In the genomic region with DNA sequence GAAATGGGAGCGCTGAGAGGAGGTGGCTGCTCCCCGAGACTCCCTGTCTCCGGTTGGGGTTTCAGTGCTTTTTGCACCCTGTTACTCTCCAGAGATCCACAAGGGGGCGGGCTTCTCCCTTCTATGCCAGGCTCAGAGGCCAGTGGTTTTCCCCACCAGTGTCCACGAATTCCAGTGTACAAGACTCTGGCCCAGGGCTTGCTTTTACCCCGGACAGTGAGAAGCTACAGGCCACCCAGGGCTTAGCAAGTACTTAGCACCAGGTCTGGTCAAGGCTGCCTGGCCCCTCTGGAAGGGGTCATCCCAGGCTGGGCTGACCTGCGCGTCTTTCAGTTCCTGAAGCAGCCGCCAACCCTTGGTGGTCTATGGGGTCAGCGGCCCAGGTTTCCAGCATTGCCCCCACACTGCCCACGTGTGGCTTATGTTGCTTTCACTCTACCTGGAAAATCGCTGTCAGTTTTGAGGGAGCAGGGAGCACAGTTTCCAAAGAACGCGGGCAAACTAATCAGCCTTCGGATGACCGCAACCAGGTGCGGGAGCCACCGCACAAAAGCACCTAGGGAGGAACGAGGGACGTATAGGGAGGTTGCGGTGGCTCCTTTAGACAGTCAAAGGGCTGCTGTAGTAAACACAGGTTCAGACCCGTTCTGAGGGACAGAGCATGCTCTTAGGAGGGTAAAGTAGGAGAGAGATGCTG, we compare ENCODE assay signal across 8 cellular contexts. TPM values are rescaled to one million over a fixed set of nuclear protein-coding genes. Genes with fewer than 3 reads are reported as not detected.
A peak's percentile ranks its signal among the peaks of the same experiment; 100 is the strongest.
DNase-seq lines count a peak whose midpoint lies in the region; ATAC-seq and TF ChIP-seq lines count a peak whose summit lies in the region.

No MANE protein-coding gene starts in this region.

- no peaks in the 10 kb centered on the region for H3K36me3 ChIP-seq in esophagus muscularis mucosa
- H3K36me3 ChIP-seq in upper lobe of right lung: no peaks in the 10 kb centered on the region

- H3K27me3 ChIP-seq in esophagus muscularis mucosa (peaks cover 0 to 42% (median 0%) of the 10 kb centered on the region in 4 donors), upper lobe of right lung (peaks cover 24% of the 10 kb centered on the region)

- TF ChIP-seq EP300 in esophagus muscularis mucosa (IDR thresholded peaks at IDR 0.05): no peak

- TF ChIP-seq POLR2A in esophagus muscularis mucosa (IDR thresholded peaks at IDR 0.05; ENCODE audit: low read depth): no peak

- H3K27ac ChIP-seq in esophagus muscularis mucosa (replicated peaks in 1 of 4): no peak overlapping the region
- no peak overlapping the region for H3K27ac ChIP-seq in upper lobe of right lung

- DNase-seq in AG09319 (ENCODE audit: extremely low read depth, low read depth): no peak
- peak; percentile 31 for DNase-seq in NCI-H69 (lab: John Stamatoyannopoulos, UW)
- DNase-seq in activated CD8-positive, alpha-beta memory T cell treated with anti-CD3 and anti-CD28 coated beads, Interleukin-2, amount 50 U/mL, for 24 hours (ENCODE audit: extremely low read depth): peak; percentile 8
- peak; percentile 92 for DNase-seq in esophagus muscularis mucosa (ENCODE audit: extremely low spot score)
- no peak for DNase-seq in natural killer cell
- no peak for DNase-seq in upper lobe of right lung

- H3K4me3 ChIP-seq in esophagus muscularis mucosa (no peak overlapping the region), upper lobe of right lung (no peak overlapping the region)

- TF ChIP-seq CTCF in AG09319 (IDR thresholded peaks at IDR 0.05; ENCODE audit: low read depth, low read length) (peak; percentile 88), esophagus muscularis mucosa (IDR thresholded peaks at IDR 0.05) (peak; percentile 71 to 86 (median 78)), natural killer cell (IDR thresholded peaks at IDR 0.05) (peak; percentile 66), upper lobe of right lung (IDR thresholded peaks at IDR 0.05) (peak; percentile 82)

- no peak overlapping the region for H3K27ac Mint-ChIP-seq in natural killer cell

- intact Hi-C loops in esophagus muscularis mucosa (cut with DNase I) (loop anchor here (2.0 to 10.0 kb wide), 2 partner anchors 208 to 274 kb away; no protein-coding TSS in a partner anchor), natural killer cell (cut with micrococcal nuclease) (loop anchor here (5.0 kb wide), 1 partner anchor 432 kb away; no protein-coding TSS in a partner anchor), upper lobe of right lung (cut with DNase I) (no loop called here)

- H3K4me1 Mint-ChIP-seq in natural killer cell: peaks cover 4 to 5% of the 10 kb centered on the region in 2 donors

- no peaks in the 10 kb centered on the region for H3K36me3 Mint-ChIP-seq in natural killer cell

- ATAC-seq in GM18498 (IDR thresholded peaks at IDR 0.05; ENCODE audit: unreplicated experiment) (peak; percentile 53), natural killer cell (peak; percentile 58 to 81 (median 69)), upper lobe of right lung (peak; percentile 90), HG03135 (IDR thresholded peaks at IDR 0.05; ENCODE audit: unreplicated experiment) (no peak)

- no peak overlapping the region for H3K4me3 Mint-ChIP-seq in natural killer cell

- H3K9me3 Mint-ChIP-seq in natural killer cell: no peaks in the 10 kb centered on the region

- H3K9me3 ChIP-seq in esophagus muscularis mucosa (no peaks in the 10 kb centered on the region), upper lobe of right lung (no peaks in the 10 kb centered on the region)

- peaks cover 18 to 52% of the 10 kb centered on the region in 2 donors for H3K27me3 Mint-ChIP-seq in natural killer cell (ENCODE audit: low read depth in 2 of 2)

- WGBS in esophagus muscularis mucosa: 64% methylated on average over 15 of the region's 22 CpGs

- H3K4me1 ChIP-seq in esophagus muscularis mucosa (peaks cover 0 to 8% (median 5%) of the 10 kb centered on the region in 4 donors), upper lobe of right lung (peaks cover 5% of the 10 kb centered on the region)

RNA-seq across cellular contexts. Expression of gene CYP26A1, which starts 6.8 kb away (rescaled TPM):
- total RNA-seq in esophagus muscularis mucosa (not detected), natural killer cell (not detected), upper lobe of right lung (not detected)

RNA-seq across cellular contexts. Expression of gene CYP26C1, which starts 19.9 kb away (rescaled TPM):
- total RNA-seq in esophagus muscularis mucosa (under 1 TPM in 3 of 4 donors, not detected in 1; under 0.01 to 0.39 (median under 0.01) TPM), natural killer cell (under 1 TPM in 1 of 3 donors, not detected in 2; 0.09 TPM), upper lobe of right lung (0.35 TPM)

Comparison
In these comparisons a context has a peak if more than half of its experiments do, and no peak if none do; other contexts are left out.
1. DNase-seq: peak in NCI-H69 (single experiment), activated CD8-positive, alpha-beta memory T cell treated with anti-CD3 and anti-CD28 coated beads, Interleukin-2, amount 50 U/mL, for 24 hours (single experiment) and esophagus muscularis mucosa (single experiment); none in AG09319 (single experiment), natural killer cell (single experiment) and upper lobe of right lung (single experiment).
2. Peak in every context shown above with its lines, with median percentiles within 50 percentile points of each other: CTCF ChIP-seq.